In the genomic region with DNA sequence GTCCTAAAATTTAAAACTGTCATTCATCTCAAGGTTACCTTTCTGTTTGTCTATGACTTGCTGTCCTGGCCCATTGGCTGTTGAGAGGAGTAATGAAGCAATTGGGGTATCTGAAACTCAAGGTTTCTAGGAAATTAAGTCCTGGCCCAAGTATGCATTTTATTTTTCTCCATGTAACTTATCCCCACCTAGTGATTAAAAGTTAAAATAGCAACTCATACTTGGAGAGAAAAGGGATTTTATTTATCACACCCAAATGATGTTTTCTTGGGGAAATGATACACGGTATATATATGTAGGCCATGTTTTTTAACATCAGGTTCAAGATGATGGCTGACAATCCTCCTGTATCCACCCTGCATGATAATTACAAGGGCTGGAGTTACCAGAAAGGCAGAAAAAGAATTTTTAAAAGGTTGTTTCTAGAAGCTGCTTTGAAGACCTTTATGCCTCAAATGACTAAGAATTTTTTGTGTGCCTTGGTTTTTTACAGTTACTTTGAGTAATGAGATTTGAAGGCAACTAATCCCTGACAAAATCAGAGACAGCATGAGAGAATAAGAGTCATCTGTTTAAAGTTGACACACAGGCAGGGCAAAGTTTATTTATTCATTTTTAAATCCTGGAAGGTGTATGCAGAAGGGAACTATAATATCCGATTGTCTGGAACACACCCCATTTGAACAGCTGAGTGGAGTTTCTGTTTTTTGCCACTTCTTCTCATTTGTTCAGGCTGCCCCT, we compare ENCODE assay signal across 13 cellular contexts. TPM values are rescaled to one million over a fixed set of nuclear protein-coding genes. Genes with fewer than 3 reads are reported as not detected.
DNase-seq lines count a peak whose midpoint lies in the region; ATAC-seq, FAIRE-seq and TF ChIP-seq lines count a peak whose summit lies in the region.
"Had no signal": no experiment of that assay in that cellular context is flagged by ENCODE, and none has a peak within 500 bp of the region (broad histone marks: within the 10 kb centered on the region; RNA-seq: fewer than 3 reads in every experiment).

No MANE protein-coding gene starts in this region.

- H3K27me3 ChIP-seq in astrocyte (ENCODE audit: insufficient read depth, low read length) (no peaks in the 10 kb centered on the region), Caco-2 (replicated peaks; ENCODE audit: control insufficient read depth, insufficient read depth, low read length) (no peaks in the 10 kb centered on the region)

- intact Hi-C loops in Caco-2 (cut with micrococcal nuclease; ENCODE audit: unreplicated experiment), result loop anchor here (1.0 kb wide), 1 partner anchor 83 kb away; no protein-coding TSS in a partner anchor

- H3K4me1 Mint-ChIP-seq in astrocyte (ENCODE audit: low read depth, unreplicated experiment) (peaks cover 5% of the 10 kb centered on the region), Caco-2 (ENCODE audit: low read depth, unreplicated experiment) (no peaks in the 10 kb centered on the region)

- H4K20me1 ChIP-seq in astrocyte (ENCODE audit: insufficient read depth, low read length), result no peaks in the 10 kb centered on the region

- H3K27me3 Mint-ChIP-seq in astrocyte (ENCODE audit: low read depth, unreplicated experiment) (no peaks in the 10 kb centered on the region), Caco-2 (ENCODE audit: insufficient read depth, unreplicated experiment) (peaks cover 3% of the 10 kb centered on the region)

- H3K4me2 ChIP-seq in astrocyte (ENCODE audit: low read length), result no peak overlapping the region

- peak; percentile 11 for DNase-seq in COLO829 (ENCODE audit: low spot score)
- peak; percentile 25 to 58 for DNase-seq in Kasumi-1 (lab: John Stamatoyannopoulos, UW)
- DNase-seq in astrocyte (ENCODE audit: low read depth), result no peak
- peak; percentile 7 for DNase-seq in medulla oblongata (ENCODE audit: extremely low spot score)
- DNase-seq in SW480 (ENCODE audit: low spot score), result no peak
- DNase-seq in NCI-H128 (lab: John Stamatoyannopoulos, UW; ENCODE audit: unreplicated experiment), result no peak
- DNase-seq in Caco-2, result no peak
- DNase-seq: cerebellar nuclear complex, NCI-H1417 had no signal

- H3K4me3 ChIP-seq in astrocyte (ENCODE audit: insufficient read depth, low read depth, low read length) (no peak overlapping the region), Caco-2 (ENCODE audit: low read depth, low read length) (no peak overlapping the region)

- no peak overlapping the region for H2AFZ ChIP-seq in astrocyte (ENCODE audit: low read depth, low read length)

- no peak for FAIRE-seq in astrocyte (lab: Jason Lieb, UNC)
- FAIRE-seq: G401.6, TTC549 had no signal

- H3K9me3 ChIP-seq in astrocyte (ENCODE audit: insufficient read depth, low read depth, low read length) (no peaks in the 10 kb centered on the region), Caco-2 (no peaks in the 10 kb centered on the region)

- H3K36me3 Mint-ChIP-seq in astrocyte (ENCODE audit: low read depth, unreplicated experiment) (no peaks in the 10 kb centered on the region), Caco-2 (ENCODE audit: insufficient read depth, unreplicated experiment) (no peaks in the 10 kb centered on the region)

- POLR2A ChIA-PET in Caco-2 (lab: Charles Lee), result no interaction called here

- H3K4me1 ChIP-seq in astrocyte (ENCODE audit: insufficient read depth, low read length), result peaks cover 8% of the 10 kb centered on the region
- no peaks in the 10 kb centered on the region for H3K4me1 ChIP-seq in Caco-2

- H3K79me2 ChIP-seq in astrocyte (ENCODE audit: insufficient read depth, low read length), result no peaks in the 10 kb centered on the region

- no peak overlapping the region for H3K4me3 Mint-ChIP-seq in astrocyte (ENCODE audit: unreplicated experiment)
- no peak overlapping the region for H3K4me3 Mint-ChIP-seq in Caco-2 (ENCODE audit: unreplicated experiment)
- H3K4me3 Mint-ChIP-seq: activated T-cell treated with anti-CD3 and anti-CD28 coated beads, Interleukin-2, amount 50 U/mL, for 4 hours had no signal

- H3K27ac Mint-ChIP-seq in astrocyte (ENCODE audit: unreplicated experiment), result no peak overlapping the region
- no peak overlapping the region for H3K27ac Mint-ChIP-seq in Caco-2 (ENCODE audit: unreplicated experiment)

- no peak overlapping the region for H3K27ac ChIP-seq in astrocyte (ENCODE audit: low read depth, low read length)

- CTCF ChIA-PET in Caco-2 (lab: Charles Lee), result no interaction called here

- no peak overlapping the region for H3K9ac ChIP-seq in astrocyte (ENCODE audit: low read length)

- peak; percentile 33 for TF ChIP-seq CTCF in astrocyte (IDR thresholded peaks at IDR 0.05; ENCODE audit: insufficient read depth, low read depth, low read length)
- TF ChIP-seq CTCF in Caco-2 (IDR thresholded peaks at IDR 0.05; ENCODE audit: insufficient read depth in 1 of 2, low read depth in 1 of 2, low read length in 1 of 2, severe bottlenecking in 1 of 2, unreplicated experiment in 1 of 2), result peak in 1 of 2 experiments; percentile 12

- H3K9me3 Mint-ChIP-seq in astrocyte (ENCODE audit: unreplicated experiment), result no peaks in the 10 kb centered on the region
- H3K9me3 Mint-ChIP-seq in Caco-2 (ENCODE audit: unreplicated experiment), result no peaks in the 10 kb centered on the region
- H3K9me3 Mint-ChIP-seq: activated T-cell treated with anti-CD3 and anti-CD28 coated beads, Interleukin-2, amount 50 U/mL, for 4 hours had no signal

- BruUV-seq in Caco-2 (replicated peaks; lab: Mats Ljungman, UMichigan), result no TSS peak

- no peak for ATAC-seq in GM21447 (IDR thresholded peaks at IDR 0.05; ENCODE audit: unreplicated experiment)
- ATAC-seq: activated T-cell treated with anti-CD3 and anti-CD28 coated beads, Interleukin-2, amount 50 U/mL, for 4 hours had no signal

- no peaks in the 10 kb centered on the region for H3K36me3 ChIP-seq in astrocyte (ENCODE audit: insufficient read depth, low read length)
- H3K36me3 ChIP-seq in Caco-2 (ENCODE audit: control insufficient read depth, insufficient read depth, low read length), result no peaks in the 10 kb centered on the region

RNA-seq across cellular contexts. Expression of a gene that starts 28.9 kb away (rescaled TPM):
- not detected in 2 replicates for total RNA-seq in astrocyte
- not detected in 2 replicates for total RNA-seq in Caco-2 (2022)
- total RNA-seq: activated T-cell treated with anti-CD3 and anti-CD28 coated beads, Interleukin-2, amount 50 U/mL, for 4 hours had no signal

Comparison
In these comparisons a context has a peak if more than half of its experiments do, and no peak if none do; other contexts are left out.
1. DNase-seq: peak in COLO829 (single experiment), Kasumi-1 (2 of 2) and medulla oblongata (single experiment); none in astrocyte (single experiment), SW480 (single experiment), NCI-H128 (single experiment) and Caco-2 (0 of 2).